In the genomic region with DNA sequence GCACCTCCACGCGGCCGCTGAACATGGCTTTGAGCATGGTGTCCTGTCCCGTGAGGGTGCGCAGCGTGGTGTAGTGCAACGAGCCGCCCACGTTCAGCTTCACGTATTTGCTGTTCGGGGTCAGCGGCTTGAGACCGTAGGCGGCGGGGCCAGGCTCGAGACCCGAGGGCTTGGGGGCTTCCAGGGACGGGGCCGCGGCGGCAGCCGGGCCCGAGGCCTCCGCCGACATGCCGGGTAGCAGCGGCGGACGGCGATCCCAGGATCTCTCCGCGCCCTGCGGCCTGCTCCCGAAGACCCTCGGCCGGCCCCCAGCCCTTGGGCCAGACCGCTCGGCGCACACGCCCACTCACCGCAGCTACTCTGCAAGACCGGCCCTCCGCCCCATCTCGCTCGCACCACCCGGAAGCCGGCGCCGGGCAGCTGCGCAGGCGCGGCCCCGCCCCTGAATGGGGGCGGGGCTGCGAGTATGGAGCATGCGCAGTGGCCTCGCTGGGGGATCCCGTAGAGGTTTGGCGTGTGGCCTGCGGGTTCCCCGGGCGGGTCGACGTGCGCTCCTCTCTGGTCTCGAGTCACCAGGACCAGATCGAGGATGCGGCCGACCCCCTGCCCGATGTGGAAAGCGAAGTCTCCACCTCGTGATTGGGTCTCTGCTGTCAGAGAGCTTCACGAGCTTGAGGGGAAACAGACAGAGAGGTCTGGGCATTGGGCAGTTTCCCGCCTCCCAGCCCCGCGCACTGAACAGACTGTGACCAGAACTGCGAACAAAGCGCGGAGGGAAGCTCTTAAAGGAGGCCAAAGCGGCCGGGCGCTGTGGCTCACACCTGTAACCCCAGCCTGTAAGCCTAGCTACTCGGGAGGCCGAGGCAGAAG, we compare ENCODE assay signal across 1 cellular context.
TF ChIP-seq lines count a peak whose summit lies in the region.

A gene with protein sequence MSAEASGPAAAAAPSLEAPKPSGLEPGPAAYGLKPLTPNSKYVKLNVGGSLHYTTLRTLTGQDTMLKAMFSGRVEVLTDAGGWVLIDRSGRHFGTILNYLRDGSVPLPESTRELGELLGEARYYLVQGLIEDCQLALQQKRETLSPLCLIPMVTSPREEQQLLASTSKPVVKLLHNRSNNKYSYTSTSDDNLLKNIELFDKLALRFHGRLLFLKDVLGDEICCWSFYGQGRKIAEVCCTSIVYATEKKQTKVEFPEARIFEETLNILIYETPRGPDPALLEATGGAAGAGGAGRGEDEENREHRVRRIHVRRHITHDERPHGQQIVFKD (minus strand): TSS at position 422 of the 870 bp plus-strand sequence. CDS start 193 bp downstream, at position 229.

TF ChIP-seq in HepG2, 621 proteins besides CTCF, POLR2A, EP300 and RAD21 (continued from another document and continues in another):
- TF ChIP-seq LRRFIP1 (CRISPR knock-in tag; conservative IDR thresholded peaks at IDR 0.05) (no peak), RARA (CRISPR knock-in tag; IDR thresholded peaks at IDR 0.05) (peak; percentile 8; the same call in 1 of the 2 replicates), ATF1 (CRISPR knock-in tag; IDR thresholded peaks at IDR 0.05) (no peak), ZNF101 (CRISPR knock-in tag; IDR thresholded peaks at IDR 0.05; ENCODE audit: borderline replicate concordance, low read depth) (no peak), CENPBD1 (CRISPR knock-in tag; IDR thresholded peaks at IDR 0.05; ENCODE audit: borderline replicate concordance, low read depth) (no peak), TOE1 (CRISPR knock-in tag; IDR thresholded peaks at IDR 0.05) (peak; percentile 67; the same call in 1 of the 2 replicates), ZNF709 (CRISPR knock-in tag; IDR thresholded peaks at IDR 0.05) (0 out of 2 replicates have a peak, but pooled peaks have one; percentile 77), ZNF264 (CRISPR knock-in tag; IDR thresholded peaks at IDR 0.05) (peak; percentile 73), GZF1 (CRISPR knock-in tag; IDR thresholded peaks at IDR 0.05) (0 out of 2 replicates have a peak, but pooled peaks have one; percentile 19), NRL (CRISPR knock-in tag; IDR thresholded peaks at IDR 0.05; ENCODE audit: borderline replicate concordance) (peak; percentile 43; the same call in 1 of the 2 replicates), SMAD1 (CRISPR knock-in tag; IDR thresholded peaks at IDR 0.05; ENCODE audit: borderline replicate concordance, low read depth) (peak; percentile 35), ZNF24 (IDR thresholded peaks at IDR 0.05) (no peak), NR1H2 (CRISPR knock-in tag; IDR thresholded peaks at IDR 0.05; ENCODE audit: borderline replicate concordance, low read depth) (peak; percentile 38; the same call in 1 of the 2 replicates), LCORL (IDR thresholded peaks at IDR 0.05) (no peak), LCORL (CRISPR knock-in tag; IDR thresholded peaks at IDR 0.05) (peak; percentile 35; the same call in 1 of the 2 replicates), ZUFSP (CRISPR knock-in tag; IDR thresholded peaks at IDR 0.05; ENCODE audit: borderline replicate concordance) (no peak), ZNF20 (CRISPR knock-in tag; IDR thresholded peaks at IDR 0.05) (0 out of 2 replicates have a peak, but pooled peaks have one; percentile 34), ARID3A (IDR thresholded peaks at IDR 0.05; ENCODE audit: low read depth, low read length) (no peak), ZNF788 (CRISPR knock-in tag; IDR thresholded peaks at IDR 0.05; ENCODE audit: borderline replicate concordance) (peak; percentile 80), NONO (IDR thresholded peaks at IDR 0.05) (no peak), NONO (CRISPR knock-in tag; conservative IDR thresholded peaks at IDR 0.05) (peak; percentile 78), ZNF354B (CRISPR knock-in tag; IDR thresholded peaks at IDR 0.05) (0 out of 2 replicates have a peak, but pooled peaks have one; percentile 54), HNRNPUL1 (IDR thresholded peaks at IDR 0.05; ENCODE audit: low read depth, low read length) (no peak), ZNF317 (CRISPR knock-in tag; IDR thresholded peaks at IDR 0.05) (peak; percentile 74), AGO2 (optimal IDR thresholded peaks at IDR 0.05; ENCODE audit: low read depth, low read length) (peak; percentile 15), AKAP8 (CRISPR knock-in tag; IDR thresholded peaks at IDR 0.05) (no peak; the same call in 1 of the 2 replicates), BHLHE40 (IDR thresholded peaks at IDR 0.05; ENCODE audit: low read length) (no peak; the same call in 1 of the 2 replicates), ZNF367 (CRISPR knock-in tag; IDR thresholded peaks at IDR 0.05; ENCODE audit: borderline replicate concordance) (peak; percentile 61; the same call in 1 of the 2 replicates), SIX1 (CRISPR knock-in tag; IDR thresholded peaks at IDR 0.05; ENCODE audit: borderline replicate concordance) (no peak), ZNF816 (CRISPR knock-in tag; IDR thresholded peaks at IDR 0.05; ENCODE audit: borderline replicate concordance) (peak; percentile 31; the same call in 1 of the 2 replicates), ZFP41 (CRISPR knock-in tag; IDR thresholded peaks at IDR 0.05; ENCODE audit: borderline replicate concordance) (peak; percentile 85; the same call in 1 of the 2 replicates), MEF2D (CRISPR knock-in tag; IDR thresholded peaks at IDR 0.05) (peak; percentile 52; the same call in 1 of the 2 replicates), ZNF720 (CRISPR knock-in tag; IDR thresholded peaks at IDR 0.05) (0 out of 2 replicates have a peak, but pooled peaks have one; percentile 35), USF2 (IDR thresholded peaks at IDR 0.05; ENCODE audit: low read depth, low read length) (no peak), USF2 (CRISPR knock-in tag; IDR thresholded peaks at IDR 0.05; ENCODE audit: borderline replicate concordance) (no peak), CENPX (CRISPR knock-in tag; IDR thresholded peaks at IDR 0.05) (no peak)
- TF ChIP-seq, protein P1, sequence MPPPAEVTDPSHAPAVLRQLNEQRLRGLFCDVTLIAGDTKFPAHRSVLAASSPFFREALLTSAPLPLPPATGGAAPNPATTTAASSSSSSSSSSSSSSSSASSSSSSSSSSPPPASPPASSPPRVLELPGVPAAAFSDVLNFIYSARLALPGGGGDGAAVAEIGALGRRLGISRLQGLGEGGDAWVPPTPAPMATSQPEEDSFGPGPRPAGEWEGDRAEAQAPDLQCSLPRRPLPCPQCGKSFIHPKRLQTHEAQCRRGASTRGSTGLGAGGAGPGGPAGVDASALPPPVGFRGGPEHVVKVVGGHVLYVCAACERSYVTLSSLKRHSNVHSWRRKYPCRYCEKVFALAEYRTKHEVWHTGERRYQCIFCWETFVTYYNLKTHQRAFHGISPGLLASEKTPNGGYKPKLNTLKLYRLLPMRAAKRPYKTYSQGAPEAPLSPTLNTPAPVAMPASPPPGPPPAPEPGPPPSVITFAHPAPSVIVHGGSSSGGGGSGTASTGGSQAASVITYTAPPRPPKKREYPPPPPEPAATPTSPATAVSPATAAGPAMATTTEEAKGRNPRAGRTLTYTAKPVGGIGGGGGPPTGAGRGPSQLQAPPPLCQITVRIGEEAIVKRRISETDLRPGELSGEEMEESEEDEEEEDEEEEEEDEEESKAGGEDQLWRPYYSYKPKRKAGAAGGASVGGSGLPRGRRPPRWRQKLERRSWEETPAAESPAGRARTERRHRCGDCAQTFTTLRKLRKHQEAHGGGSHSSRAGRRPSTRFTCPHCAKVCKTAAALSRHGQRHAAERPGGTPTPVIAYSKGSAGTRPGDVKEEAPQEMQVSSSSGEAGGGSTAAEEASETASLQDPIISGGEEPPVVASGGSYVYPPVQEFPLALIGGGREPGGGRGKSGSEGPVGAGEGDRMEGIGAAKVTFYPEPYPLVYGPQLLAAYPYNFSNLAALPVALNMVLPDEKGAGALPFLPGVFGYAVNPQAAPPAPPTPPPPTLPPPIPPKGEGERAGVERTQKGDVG (CRISPR knock-in tag; IDR thresholded peaks at IDR 0.05; ENCODE audit: borderline replicate concordance) = no peak; the same call in 1 of the 2 replicates
- TF ChIP-seq, protein P2, sequence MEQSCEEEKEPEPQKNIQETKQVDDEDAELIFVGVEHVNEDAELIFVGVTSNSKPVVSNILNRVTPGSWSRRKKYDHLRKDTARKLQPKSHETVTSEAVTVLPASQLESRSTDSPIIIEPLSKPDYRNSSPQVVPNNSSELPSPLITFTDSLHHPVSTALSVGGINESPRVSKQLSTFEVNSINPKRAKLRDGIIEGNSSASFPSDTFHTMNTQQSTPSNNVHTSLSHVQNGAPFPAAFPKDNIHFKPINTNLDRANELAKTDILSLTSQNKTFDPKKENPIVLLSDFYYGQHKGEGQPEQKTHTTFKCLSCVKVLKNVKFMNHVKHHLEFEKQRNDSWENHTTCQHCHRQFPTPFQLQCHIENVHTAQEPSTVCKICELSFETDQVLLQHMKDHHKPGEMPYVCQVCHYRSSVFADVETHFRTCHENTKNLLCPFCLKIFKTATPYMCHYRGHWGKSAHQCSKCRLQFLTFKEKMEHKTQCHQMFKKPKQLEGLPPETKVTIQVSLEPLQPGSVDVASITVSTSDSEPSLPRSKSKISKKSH (CRISPR knock-in tag; IDR thresholded peaks at IDR 0.05; ENCODE audit: borderline replicate concordance) = no peak; the same call in 1 of the 2 replicates
- TF ChIP-seq, protein P3, sequence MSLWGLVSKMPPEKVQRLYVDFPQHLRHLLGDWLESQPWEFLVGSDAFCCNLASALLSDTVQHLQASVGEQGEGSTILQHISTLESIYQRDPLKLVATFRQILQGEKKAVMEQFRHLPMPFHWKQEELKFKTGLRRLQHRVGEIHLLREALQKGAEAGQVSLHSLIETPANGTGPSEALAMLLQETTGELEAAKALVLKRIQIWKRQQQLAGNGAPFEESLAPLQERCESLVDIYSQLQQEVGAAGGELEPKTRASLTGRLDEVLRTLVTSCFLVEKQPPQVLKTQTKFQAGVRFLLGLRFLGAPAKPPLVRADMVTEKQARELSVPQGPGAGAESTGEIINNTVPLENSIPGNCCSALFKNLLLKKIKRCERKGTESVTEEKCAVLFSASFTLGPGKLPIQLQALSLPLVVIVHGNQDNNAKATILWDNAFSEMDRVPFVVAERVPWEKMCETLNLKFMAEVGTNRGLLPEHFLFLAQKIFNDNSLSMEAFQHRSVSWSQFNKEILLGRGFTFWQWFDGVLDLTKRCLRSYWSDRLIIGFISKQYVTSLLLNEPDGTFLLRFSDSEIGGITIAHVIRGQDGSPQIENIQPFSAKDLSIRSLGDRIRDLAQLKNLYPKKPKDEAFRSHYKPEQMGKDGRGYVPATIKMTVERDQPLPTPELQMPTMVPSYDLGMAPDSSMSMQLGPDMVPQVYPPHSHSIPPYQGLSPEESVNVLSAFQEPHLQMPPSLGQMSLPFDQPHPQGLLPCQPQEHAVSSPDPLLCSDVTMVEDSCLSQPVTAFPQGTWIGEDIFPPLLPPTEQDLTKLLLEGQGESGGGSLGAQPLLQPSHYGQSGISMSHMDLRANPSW (CRISPR knock-in tag; IDR thresholded peaks at IDR 0.05; ENCODE audit: borderline replicate concordance) = peak; percentile 79; the same call in 1 of the 2 replicates
